ENCODE assay signal across 2 cellular contexts in the genomic region with DNA sequence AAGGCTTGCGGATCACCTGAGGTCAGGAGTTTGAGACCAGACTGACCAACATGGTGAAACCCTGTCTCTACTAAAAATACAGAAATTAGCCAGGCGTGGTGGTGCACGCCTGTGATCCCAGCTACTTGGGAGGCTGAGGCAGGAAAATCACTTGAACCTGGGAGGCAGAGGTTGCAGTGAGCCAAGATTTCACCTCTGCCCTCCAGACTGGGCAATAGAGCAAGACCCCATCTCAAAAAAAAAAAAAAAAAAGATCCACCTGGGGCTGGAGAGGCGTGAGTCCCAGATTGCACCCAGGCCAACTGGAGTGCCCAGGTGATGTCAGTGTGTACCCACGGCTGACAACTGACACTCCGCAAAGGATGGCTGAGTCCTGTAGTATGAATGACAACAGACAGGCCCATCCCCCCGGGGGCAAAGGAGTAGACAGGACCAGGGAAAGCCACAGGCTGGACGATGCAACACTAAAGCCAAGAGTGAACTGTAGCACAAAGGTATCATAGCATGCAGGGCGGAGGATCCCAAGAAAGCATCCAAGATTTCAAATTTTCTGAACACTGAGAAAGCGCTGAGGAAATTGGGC. TPM values are rescaled to one million over a fixed set of nuclear protein-coding genes. Genes with fewer than 3 reads are reported as not detected.
"Had no signal": no experiment of that assay in that cellular context is flagged by ENCODE, and none has a peak within 500 bp of the region (broad histone marks: within the 10 kb centered on the region; RNA-seq: fewer than 3 reads in every experiment).

No MANE protein-coding gene starts in this region.

RNA-seq across cellular contexts. Expression of gene IL15RA, which starts 14.9 kb away (rescaled TPM):
- total RNA-seq: frontal cortex had no signal
- polyA plus RNA-seq: neural cell had no signal
